In the genomic region with DNA sequence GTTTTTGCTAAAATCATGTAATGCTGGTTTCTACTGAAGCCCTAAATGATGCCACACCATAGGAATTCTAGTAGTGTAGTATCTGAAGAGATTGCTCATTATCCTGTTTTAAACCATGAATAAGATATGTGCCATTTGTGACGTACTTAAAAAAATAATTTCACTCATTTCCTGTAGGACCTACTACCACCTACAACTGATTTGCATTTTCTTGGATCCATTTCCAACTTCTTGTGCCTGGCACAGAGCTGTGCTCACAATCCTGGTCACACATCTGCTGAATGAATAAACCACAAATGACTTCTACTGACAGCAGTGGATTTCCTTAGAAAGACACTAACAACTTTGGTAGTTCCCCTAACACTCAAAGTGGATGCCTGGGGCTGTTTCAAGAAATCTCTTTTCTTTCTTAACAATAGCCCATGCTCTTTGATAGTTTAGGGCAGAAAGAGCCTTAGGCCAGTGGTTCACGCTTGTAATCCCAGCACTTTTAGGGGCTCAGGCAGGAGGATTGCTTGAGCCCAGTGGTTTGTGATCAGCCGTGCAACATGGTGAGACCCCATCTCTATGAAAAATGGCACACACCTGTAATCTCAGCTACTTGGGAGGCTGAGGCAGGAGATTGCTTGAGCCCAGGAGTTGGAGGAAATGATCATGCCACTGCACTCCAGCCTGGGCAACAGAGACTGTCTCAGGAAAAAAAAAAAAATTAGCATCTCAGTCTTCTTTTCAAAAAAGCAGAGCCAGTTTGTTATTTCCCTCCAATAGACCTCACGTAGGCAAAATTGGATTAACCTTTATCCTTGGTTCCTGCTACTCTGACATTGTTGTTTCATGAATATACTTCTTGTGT, we compare ENCODE assay signal across 2 cellular contexts.
TF ChIP-seq lines count a peak whose summit lies in the region.

No MANE protein-coding gene starts in this region.

TF ChIP-seq in IMR-90, 13 proteins besides CTCF, POLR2A, EP300 and RAD21:
- TF ChIP-seq MAZ (IDR thresholded peaks at IDR 0.05; ENCODE audit: borderline replicate concordance, low read depth, low read length) (no peak), FOS (IDR thresholded peaks at IDR 0.05; ENCODE audit: low read depth, low read length) (peak; percentile 61), RFX5 (IDR thresholded peaks at IDR 0.05; ENCODE audit: low read depth, low read length) (no peak), CEBPB (IDR thresholded peaks at IDR 0.05; ENCODE audit: low read depth, low read length) (peak; percentile 67)

TF ChIP-seq in GM12878, 131 proteins besides CTCF, POLR2A, EP300 and RAD21:
- TF ChIP-seq SIN3A (IDR thresholded peaks at IDR 0.05; ENCODE audit: low read depth, low read length) = no peak
- no peak for TF ChIP-seq POU2F2 (IDR thresholded peaks at IDR 0.05; ENCODE audit: borderline replicate concordance, low read depth, low read length)
- no peak for TF ChIP-seq EZH2 (IDR thresholded peaks at IDR 0.05; ENCODE audit: borderline replicate concordance, control insufficient read depth, low read depth, low read length)
- TF ChIP-seq CBFB (IDR thresholded peaks at IDR 0.05; ENCODE audit: low read depth) = 0 out of 2 replicates have a peak, but pooled peaks have one; percentile 23
- peak; percentile 48 for TF ChIP-seq RUNX3 (IDR thresholded peaks at IDR 0.05; ENCODE audit: low read length)
